1 cellular context compared by ENCODE assay signal in the genomic region with DNA sequence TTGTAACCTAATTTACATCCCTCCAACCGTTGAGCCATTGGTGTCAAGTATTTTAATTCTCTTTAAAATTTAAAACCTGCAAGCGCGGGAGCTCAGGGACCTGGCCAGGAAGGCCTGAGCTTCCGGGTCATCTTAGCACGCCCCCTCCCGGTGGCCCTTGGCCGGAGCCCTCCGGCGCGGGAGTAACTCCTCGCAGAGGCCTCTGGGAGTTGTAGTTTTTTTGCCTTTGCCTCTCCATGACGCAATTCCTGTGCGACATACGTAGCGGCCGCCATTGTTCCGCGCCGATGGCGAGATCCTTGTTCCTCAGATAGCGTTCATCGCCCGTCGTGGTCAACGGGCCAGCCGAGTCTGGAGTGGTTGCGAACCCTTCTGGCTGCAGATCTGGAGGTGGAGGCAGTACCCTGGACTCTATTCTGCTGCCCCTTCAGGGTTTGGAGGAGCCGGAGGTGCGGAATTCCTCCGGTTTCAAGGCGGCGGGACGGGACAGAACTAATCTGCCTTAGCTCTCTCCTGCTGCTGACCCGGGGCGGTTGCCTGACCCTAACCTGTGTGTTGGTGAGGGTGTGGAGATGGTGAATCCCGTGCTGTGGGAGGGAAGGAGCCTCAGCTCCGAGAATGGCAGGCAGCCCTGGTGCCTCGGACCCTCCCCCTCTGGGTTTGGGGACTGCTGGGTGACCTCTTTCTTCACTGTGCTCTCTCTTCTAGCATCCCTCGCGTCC.
TF ChIP-seq lines count a peak whose summit lies in the region.

Gene ZNF268 (plus strand): TSS at position 258 of the 722 bp plus-strand sequence. CDS start 503 bp downstream, outside the sequence.

TF ChIP-seq in HepG2, 621 proteins besides CTCF, POLR2A, EP300 and RAD21 (continued from another document and continues in another):
- TF ChIP-seq POLR2AphosphoS5 (IDR thresholded peaks at IDR 0.05; ENCODE audit: low read depth, low read length): peak; percentile 77
- peak; percentile 34; the same call in 1 of the 2 replicates for TF ChIP-seq SP2 (CRISPR knock-in tag; IDR thresholded peaks at IDR 0.05)
- peak; percentile 55 for TF ChIP-seq HNRNPLL (IDR thresholded peaks at IDR 0.05; ENCODE audit: low read depth, low read length, poor library complexity, severe bottlenecking)
- peak; percentile 86 for TF ChIP-seq ZNF891 (CRISPR knock-in tag; IDR thresholded peaks at IDR 0.05)
- 0 out of 2 replicates have a peak, but pooled peaks have one; percentile 46 for TF ChIP-seq ZNF33B (CRISPR knock-in tag; IDR thresholded peaks at IDR 0.05)
- TF ChIP-seq ZNF224 (CRISPR knock-in tag; IDR thresholded peaks at IDR 0.05): no peak
- TF ChIP-seq ZNF136 (CRISPR knock-in tag; IDR thresholded peaks at IDR 0.05; ENCODE audit: low read depth): 0 out of 2 replicates have a peak, but pooled peaks have one; percentile 34
- no peak for TF ChIP-seq SNAI1 (CRISPR knock-in tag; IDR thresholded peaks at IDR 0.05; ENCODE audit: borderline replicate concordance)
- TF ChIP-seq ZNF350 (CRISPR knock-in tag; IDR thresholded peaks at IDR 0.05; ENCODE audit: borderline replicate concordance, low read depth): peak; percentile 66; the same call in 1 of the 2 replicates
- TF ChIP-seq NFE2L1 (CRISPR knock-in tag; IDR thresholded peaks at IDR 0.05; ENCODE audit: borderline replicate concordance): no peak
- TF ChIP-seq, protein P1, sequence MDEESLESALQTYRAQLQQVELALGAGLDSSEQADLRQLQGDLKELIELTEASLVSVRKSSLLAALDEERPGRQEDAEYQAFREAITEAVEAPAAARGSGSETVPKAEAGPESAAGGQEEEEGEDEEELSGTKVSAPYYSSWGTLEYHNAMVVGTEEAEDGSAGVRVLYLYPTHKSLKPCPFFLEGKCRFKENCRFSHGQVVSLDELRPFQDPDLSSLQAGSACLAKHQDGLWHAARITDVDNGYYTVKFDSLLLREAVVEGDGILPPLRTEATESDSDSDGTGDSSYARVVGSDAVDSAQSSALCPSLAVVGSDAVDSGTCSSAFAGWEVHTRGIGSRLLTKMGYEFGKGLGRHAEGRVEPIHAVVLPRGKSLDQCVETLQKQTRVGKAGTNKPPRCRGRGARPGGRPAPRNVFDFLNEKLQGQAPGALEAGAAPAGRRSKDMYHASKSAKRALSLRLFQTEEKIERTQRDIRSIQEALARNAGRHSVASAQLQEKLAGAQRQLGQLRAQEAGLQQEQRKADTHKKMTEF (CRISPR knock-in tag; IDR thresholded peaks at IDR 0.05): peak; percentile 78
- peak; percentile 99 for TF ChIP-seq IRF2 (CRISPR knock-in tag; IDR thresholded peaks at IDR 0.05)
- TF ChIP-seq, protein P2, sequence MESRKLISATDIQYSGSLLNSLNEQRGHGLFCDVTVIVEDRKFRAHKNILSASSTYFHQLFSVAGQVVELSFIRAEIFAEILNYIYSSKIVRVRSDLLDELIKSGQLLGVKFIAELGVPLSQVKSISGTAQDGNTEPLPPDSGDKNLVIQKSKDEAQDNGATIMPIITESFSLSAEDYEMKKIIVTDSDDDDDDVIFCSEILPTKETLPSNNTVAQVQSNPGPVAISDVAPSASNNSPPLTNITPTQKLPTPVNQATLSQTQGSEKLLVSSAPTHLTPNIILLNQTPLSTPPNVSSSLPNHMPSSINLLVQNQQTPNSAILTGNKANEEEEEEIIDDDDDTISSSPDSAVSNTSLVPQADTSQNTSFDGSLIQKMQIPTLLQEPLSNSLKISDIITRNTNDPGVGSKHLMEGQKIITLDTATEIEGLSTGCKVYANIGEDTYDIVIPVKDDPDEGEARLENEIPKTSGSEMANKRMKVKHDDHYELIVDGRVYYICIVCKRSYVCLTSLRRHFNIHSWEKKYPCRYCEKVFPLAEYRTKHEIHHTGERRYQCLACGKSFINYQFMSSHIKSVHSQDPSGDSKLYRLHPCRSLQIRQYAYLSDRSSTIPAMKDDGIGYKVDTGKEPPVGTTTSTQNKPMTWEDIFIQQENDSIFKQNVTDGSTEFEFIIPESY (CRISPR knock-in tag; IDR thresholded peaks at IDR 0.05): peak; percentile 65
- peak; percentile 99 for TF ChIP-seq ATF1 (CRISPR knock-in tag; IDR thresholded peaks at IDR 0.05)
- peak; percentile 61; the same call in 1 of the 2 replicates for TF ChIP-seq ESRRA (CRISPR knock-in tag; IDR thresholded peaks at IDR 0.05; ENCODE audit: low read depth)
- TF ChIP-seq NR2F6 (IDR thresholded peaks at IDR 0.05): peak; percentile 48; the same call in 1 of the 2 replicates
- peak; percentile 42; the same call in 1 of the 2 replicates for TF ChIP-seq NR2F6 (CRISPR knock-in tag; IDR thresholded peaks at IDR 0.05)
- TF ChIP-seq MYC (CRISPR knock-in tag; IDR thresholded peaks at IDR 0.05; ENCODE audit: borderline replicate concordance): peak; percentile 67
- no peak for TF ChIP-seq DNMT3B (CRISPR knock-in tag; conservative IDR thresholded peaks at IDR 0.05)
- TF ChIP-seq, protein P3, sequence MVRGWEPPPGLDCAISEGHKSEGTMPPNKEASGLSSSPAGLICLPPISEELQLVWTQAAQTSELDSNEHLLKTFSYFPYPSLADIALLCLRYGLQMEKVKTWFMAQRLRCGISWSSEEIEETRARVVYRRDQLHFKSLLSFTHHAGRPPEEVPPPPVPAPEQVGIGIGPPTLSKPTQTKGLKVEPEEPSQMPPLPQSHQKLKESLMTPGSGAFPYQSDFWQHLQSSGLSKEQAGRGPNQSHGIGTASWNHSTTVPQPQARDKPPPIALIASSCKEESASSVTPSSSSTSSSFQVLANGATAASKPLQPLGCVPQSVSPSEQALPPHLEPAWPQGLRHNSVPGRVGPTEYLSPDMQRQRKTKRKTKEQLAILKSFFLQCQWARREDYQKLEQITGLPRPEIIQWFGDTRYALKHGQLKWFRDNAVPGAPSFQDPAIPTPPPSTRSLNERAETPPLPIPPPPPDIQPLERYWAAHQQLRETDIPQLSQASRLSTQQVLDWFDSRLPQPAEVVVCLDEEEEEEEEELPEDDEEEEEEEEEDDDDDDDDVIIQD (CRISPR knock-in tag; IDR thresholded peaks at IDR 0.05; ENCODE audit: low read depth): peak; percentile 51; the same call in 1 of the 2 replicates
- TF ChIP-seq NR2F2 (IDR thresholded peaks at IDR 0.05; ENCODE audit: borderline replicate concordance, low read depth): 0 out of 2 replicates have a peak, but pooled peaks have one; percentile 20
- TF ChIP-seq ZNF143 (CRISPR knock-in tag; IDR thresholded peaks at IDR 0.05): peak; percentile 98
- TF ChIP-seq ZNF563 (CRISPR knock-in tag; IDR thresholded peaks at IDR 0.05): peak; percentile 39; the same call in 1 of the 2 replicates
- TF ChIP-seq SAP130 (CRISPR knock-in tag; IDR thresholded peaks at IDR 0.05; ENCODE audit: low read depth): peak; percentile 96
- TF ChIP-seq PPARG (CRISPR knock-in tag; conservative IDR thresholded peaks at IDR 0.05): no peak; the same call in 1 of the 2 replicates
- no peak for TF ChIP-seq ATRX (CRISPR knock-in tag; IDR thresholded peaks at IDR 0.05; ENCODE audit: borderline replicate concordance)
- TF ChIP-seq U2AF2 (IDR thresholded peaks at IDR 0.05; ENCODE audit: low read depth, low read length): no peak
- TF ChIP-seq CREB3 (CRISPR knock-in tag; IDR thresholded peaks at IDR 0.05): no peak
- peak; percentile 77; the same call in 1 of the 2 replicates for TF ChIP-seq ERF (CRISPR knock-in tag; IDR thresholded peaks at IDR 0.05)
- peak; percentile 47 for TF ChIP-seq TEAD3 (CRISPR knock-in tag; optimal IDR thresholded peaks at IDR 0.05; ENCODE audit: borderline replicate concordance)
- peak; percentile 96 for TF ChIP-seq KDM2A (CRISPR knock-in tag; IDR thresholded peaks at IDR 0.05; ENCODE audit: borderline replicate concordance, low read depth)
- peak; percentile 96 for TF ChIP-seq CBX5 (CRISPR knock-in tag; IDR thresholded peaks at IDR 0.05; ENCODE audit: borderline replicate concordance)
- TF ChIP-seq TRAFD1 (CRISPR knock-in tag; IDR thresholded peaks at IDR 0.05; ENCODE audit: borderline replicate concordance): no peak
- TF ChIP-seq ZNF704 (CRISPR knock-in tag; IDR thresholded peaks at IDR 0.05; ENCODE audit: borderline replicate concordance): no peak
- TF ChIP-seq, protein P4, sequence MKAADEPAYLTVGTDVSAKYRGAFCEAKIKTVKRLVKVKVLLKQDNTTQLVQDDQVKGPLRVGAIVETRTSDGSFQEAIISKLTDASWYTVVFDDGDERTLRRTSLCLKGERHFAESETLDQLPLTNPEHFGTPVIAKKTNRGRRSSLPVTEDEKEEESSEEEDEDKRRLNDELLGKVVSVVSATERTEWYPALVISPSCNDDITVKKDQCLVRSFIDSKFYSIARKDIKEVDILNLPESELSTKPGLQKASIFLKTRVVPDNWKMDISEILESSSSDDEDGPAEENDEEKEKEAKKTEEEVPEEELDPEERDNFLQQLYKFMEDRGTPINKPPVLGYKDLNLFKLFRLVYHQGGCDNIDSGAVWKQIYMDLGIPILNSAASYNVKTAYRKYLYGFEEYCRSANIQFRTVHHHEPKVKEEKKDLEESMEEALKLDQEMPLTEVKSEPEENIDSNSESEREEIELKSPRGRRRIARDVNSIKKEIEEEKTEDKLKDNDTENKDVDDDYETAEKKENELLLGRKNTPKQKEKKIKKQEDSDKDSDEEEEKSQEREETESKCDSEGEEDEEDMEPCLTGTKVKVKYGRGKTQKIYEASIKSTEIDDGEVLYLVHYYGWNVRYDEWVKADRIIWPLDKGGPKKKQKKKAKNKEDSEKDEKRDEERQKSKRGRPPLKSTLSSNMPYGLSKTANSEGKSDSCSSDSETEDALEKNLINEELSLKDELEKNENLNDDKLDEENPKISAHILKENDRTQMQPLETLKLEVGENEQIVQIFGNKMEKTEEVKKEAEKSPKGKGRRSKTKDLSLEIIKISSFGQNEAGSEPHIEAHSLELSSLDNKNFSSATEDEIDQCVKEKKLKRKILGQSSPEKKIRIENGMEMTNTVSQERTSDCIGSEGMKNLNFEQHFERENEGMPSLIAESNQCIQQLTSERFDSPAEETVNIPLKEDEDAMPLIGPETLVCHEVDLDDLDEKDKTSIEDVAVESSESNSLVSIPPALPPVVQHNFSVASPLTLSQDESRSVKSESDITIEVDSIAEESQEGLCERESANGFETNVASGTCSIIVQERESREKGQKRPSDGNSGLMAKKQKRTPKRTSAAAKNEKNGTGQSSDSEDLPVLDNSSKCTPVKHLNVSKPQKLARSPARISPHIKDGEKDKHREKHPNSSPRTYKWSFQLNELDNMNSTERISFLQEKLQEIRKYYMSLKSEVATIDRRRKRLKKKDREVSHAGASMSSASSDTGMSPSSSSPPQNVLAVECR (CRISPR knock-in tag; IDR thresholded peaks at IDR 0.05; ENCODE audit: borderline replicate concordance): peak; percentile 95
- peak; percentile 91 for TF ChIP-seq CEBPB (IDR thresholded peaks at IDR 0.05; ENCODE audit: borderline replicate concordance, low read depth, low read length)
- no peak for TF ChIP-seq SRY (CRISPR knock-in tag; IDR thresholded peaks at IDR 0.05)
- TF ChIP-seq REPIN1 (CRISPR knock-in tag; IDR thresholded peaks at IDR 0.05; ENCODE audit: borderline replicate concordance, low read depth): peak; percentile 73; the same call in 1 of the 2 replicates
- TF ChIP-seq ZNF614 (CRISPR knock-in tag; IDR thresholded peaks at IDR 0.05; ENCODE audit: borderline replicate concordance): peak; percentile 53; the same call in 1 of the 2 replicates
- TF ChIP-seq RBFOX2 (IDR thresholded peaks at IDR 0.05; ENCODE audit: low read depth, low read length): peak; percentile 69
- peak; percentile 36 for TF ChIP-seq NFYC (CRISPR knock-in tag; IDR thresholded peaks at IDR 0.05)
- peak; percentile 85; the same call in 1 of the 2 replicates for TF ChIP-seq ZNF788 (CRISPR knock-in tag; IDR thresholded peaks at IDR 0.05; ENCODE audit: borderline replicate concordance)
- TF ChIP-seq PAXIP1 (CRISPR knock-in tag; conservative IDR thresholded peaks at IDR 0.05): 0 out of 2 replicates have a peak, but pooled peaks have one; percentile 17
